ENCODE assay signal across 21 cellular contexts in the genomic region with DNA sequence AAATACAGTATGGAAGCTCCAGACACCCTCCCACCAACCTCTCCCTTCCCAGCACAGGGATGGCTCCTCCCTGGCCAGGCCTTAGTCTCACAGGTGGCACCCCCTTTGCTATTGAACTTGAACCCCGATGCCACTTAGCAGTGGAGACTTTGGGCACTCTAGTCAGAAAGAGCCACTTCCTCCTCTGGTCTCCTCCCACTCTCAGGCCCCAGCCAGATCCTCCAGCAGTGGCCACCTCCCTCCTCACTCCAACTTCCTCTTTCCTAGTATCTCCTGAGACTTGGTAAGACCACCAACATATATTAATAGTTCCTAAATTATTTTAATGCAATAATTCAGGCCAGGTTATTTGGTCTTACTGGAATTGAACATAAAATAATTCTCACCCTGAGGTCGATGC.
DNase-seq lines count a peak whose midpoint lies in the region; ATAC-seq and TF ChIP-seq lines count a peak whose summit lies in the region.
"Had no signal": no experiment of that assay in that cellular context is flagged by ENCODE, and none has a peak within 500 bp of the region (broad histone marks: within the 10 kb centered on the region; RNA-seq: fewer than 3 reads in every experiment).

No MANE protein-coding gene starts in this region.

- H3K4me2 ChIP-seq in OCI-LY7 (ENCODE audit: low read length), result 0 out of 2 replicates have a peak overlapping the region, but pooled peaks have one; percentile 2

- CTCF ChIA-PET in OCI-LY7 (lab: Charles Lee; ENCODE audit: unreplicated experiment), result no interaction called here

- H2AFZ ChIP-seq in OCI-LY7 (ENCODE audit: low read length), result no peak overlapping the region

- H3K36me3 ChIP-seq in OCI-LY7 (ENCODE audit: insufficient read depth, low read length) (peaks cover 25% of the 10 kb centered on the region), upper lobe of right lung (no peaks in the 10 kb centered on the region)
- H3K36me3 ChIP-seq: heart left ventricle, vagina, WERI-Rb-1 had no signal

- H3K27ac ChIP-seq in HL-60 (replicated peaks) (peak overlapping the region; percentile 52), OCI-LY7 (ENCODE audit: low read depth, low read length, poor library complexity, severe bottlenecking) (no peak overlapping the region), upper lobe of right lung (no peak overlapping the region)
- H3K27ac ChIP-seq: heart left ventricle, vagina, WERI-Rb-1 had no signal

- no peaks in the 10 kb centered on the region for H4K20me1 ChIP-seq in OCI-LY7 (ENCODE audit: insufficient read depth, low read length)

- TF ChIP-seq CTCF in HL-60 (IDR thresholded peaks at IDR 0.05; ENCODE audit: insufficient read depth, low read length) (no peak), OCI-LY7 (conservative IDR thresholded peaks at IDR 0.05; ENCODE audit: low read length) (no peak), upper lobe of right lung (IDR thresholded peaks at IDR 0.05) (no peak)

- no TSS peak for BruUV-seq in OCI-LY7 (replicated peaks; lab: Mats Ljungman, UMichigan)

- H3K9me3 ChIP-seq in OCI-LY7 (ENCODE audit: low read length), result peaks cover 40% of the 10 kb centered on the region
- no peaks in the 10 kb centered on the region for H3K9me3 ChIP-seq in upper lobe of right lung
- H3K9me3 ChIP-seq: vagina had no signal

- H3K27me3 ChIP-seq in HL-60 (ENCODE audit: insufficient read depth, poor library complexity, severe bottlenecking) (no peaks in the 10 kb centered on the region), upper lobe of right lung (no peaks in the 10 kb centered on the region)
- H3K27me3 ChIP-seq: heart left ventricle, vagina had no signal

- ATAC-seq in upper lobe of right lung (peak; percentile 91), HG03432 (IDR thresholded peaks at IDR 0.05; ENCODE audit: unreplicated experiment) (no peak)
- ATAC-seq: activated T-cell treated with anti-CD3 and anti-CD28 coated beads, Interleukin-2, amount 50 U/mL, for 4 hours; effector memory CD8-positive, alpha-beta T cell; naive thymus-derived CD8-positive, alpha-beta T cell; Panc1 had no signal

- DNase-seq in HL-60 (ENCODE audit: low read depth in 1 of 2, low spot score in 1 of 2) (peak; percentile 66 to 87), OCI-LY7 (ENCODE audit: low spot score) (no peak), germinal center (ENCODE audit: low spot score) (peak; percentile 28), upper lobe of right lung (peak; percentile 72), kidney tubule cell (ENCODE audit: low spot score) (no peak), LoVo (ENCODE audit: low spot score) (no peak)
- DNase-seq: activated CD4-positive, alpha-beta memory T cell treated with anti-CD3 and anti-CD28 coated beads, Interleukin-2, amount 10 ng/mL, durations not matched to agents 7 days and 5 days; activated T-cell treated with anti-CD3 and anti-CD28 coated beads, Interleukin-2, amount 50 U/mL, for 4 hours; effector memory CD8-positive, alpha-beta T cell; mammary epithelial cell; naive thymus-derived CD8-positive, alpha-beta T cell; NCI-H1092 treated with DMSO at 0.1 percent for 48 hours; NCI-H526 treated with DMSO at 0.1 percent for 48 hours; small intestine; stimulated activated CD4-positive, alpha-beta T cell treated with anti-CD3 and anti-CD28 coated beads, Interleukin-4, amount 100 ng/mL, for 1 hour; SW 1271; WERI-Rb-1 had no signal

- intact Hi-C loops in OCI-LY7 (cut with micrococcal nuclease; ENCODE audit: unreplicated experiment), result no loop called here
- intact Hi-C loops in upper lobe of right lung (cut with DNase I), result no loop called here

- no peaks in the 10 kb centered on the region for H3K9me2 ChIP-seq in OCI-LY7 (ENCODE audit: insufficient read depth, low read length)

- no peak overlapping the region for H3K4me3 ChIP-seq in HL-60 (replicated peaks; ENCODE audit: insufficient read depth, low read length)
- no peak overlapping the region for H3K4me3 ChIP-seq in OCI-LY7 (ENCODE audit: low read depth, low read length, poor library complexity, severe bottlenecking)
- no peak overlapping the region for H3K4me3 ChIP-seq in upper lobe of right lung
- H3K4me3 ChIP-seq: heart left ventricle, vagina had no signal

- H3K4me1 ChIP-seq in OCI-LY7 (ENCODE audit: insufficient read depth, low read length, poor library complexity, severe bottlenecking) (peaks cover 36% of the 10 kb centered on the region), upper lobe of right lung (no peaks in the 10 kb centered on the region)
- H3K4me1 ChIP-seq: vagina had no signal

- POLR2A ChIA-PET in OCI-LY7 (lab: Charles Lee), result interaction anchor here (0.5 to 1.3 kb wide), 2 partner anchors 9 to 55 kb away, joined by 3 to 5 read pairs; no protein-coding TSS in a partner anchor

- H3K79me2 ChIP-seq in OCI-LY7 (ENCODE audit: insufficient read depth, low read depth, low read length), result no peaks in the 10 kb centered on the region

Comparison
In these comparisons a context has a peak if more than half of its experiments do, and no peak if none do; other contexts are left out.
1. DNase-seq: peak in HL-60 (2 of 2), germinal center (single experiment) and upper lobe of right lung (single experiment); none in OCI-LY7 (single experiment), kidney tubule cell (single experiment) and LoVo (single experiment).